In genomic region chr12:56688129-56688845, GRCh38 we compare ENCODE assay signal across 8 cellular contexts. TPM values are rescaled to one million over a fixed set of nuclear protein-coding genes. Genes with fewer than 3 reads are reported as not detected.
A peak's percentile ranks its signal among the peaks of the same experiment; 100 is the strongest.
DNase-seq lines count a peak whose midpoint lies in the region; ATAC-seq and TF ChIP-seq lines count a peak whose summit lies in the region.

Gene PTGES3, minus strand, starts transcription at chr12:56688284. Its CDS starts 285 bp downstream, at chr12:56687999.

- no TSS peak for BruUV-seq in Panc1 (replicated peaks; lab: Mats Ljungman, UMichigan)

- DNase-seq in DMS53 (lab: John Stamatoyannopoulos, UW) (peak; percentile 99), KG1 (lab: John Stamatoyannopoulos, UW) (peak; percentile 70), Panc1 (ENCODE audit: low read depth, low spot score) (peak; percentile 92)
- DNase-seq in activated T-cell treated with anti-CD3 and anti-CD28 coated beads, Interleukin-2, amount 50 U/mL, for 4 hours: peak; percentile 96
- DNase-seq in stimulated activated CD8-positive, alpha-beta memory T cell treated with anti-CD3 and anti-CD28 coated beads, Interleukin-7, amount 100 ng/mL, for 4 hours (ENCODE audit: low read depth in 2 of 2): peak; percentile 94 to 98

- no peaks in the 10 kb centered on the region for H3K27me3 ChIP-seq in Panc1 (ENCODE audit: control insufficient read depth, insufficient read depth, low read length)
- H3K27me3 ChIP-seq in muscle layer of duodenum (ENCODE audit: low read depth, low read length): no peaks in the 10 kb centered on the region

- in situ Hi-C loops in Panc1 (cut with HindIII; ENCODE audit: low pct_unique_long_range_greater_than_20kb, low sequenced_read_pairs): no loop called here

- no peaks in the 10 kb centered on the region for H3K9me3 ChIP-seq in Panc1 (ENCODE audit: control insufficient read depth, insufficient read depth, low read depth, low read length)
- no peaks in the 10 kb centered on the region for H3K9me3 ChIP-seq in muscle layer of duodenum (ENCODE audit: control insufficient read depth in 1 of 2, low read length in 2 of 2)

- H3K27me3 Mint-ChIP-seq in activated T-cell treated with anti-CD3 and anti-CD28 coated beads, Interleukin-2, amount 50 U/mL, for 4 hours (ENCODE audit: low read depth): no peaks in the 10 kb centered on the region

- TF ChIP-seq CTCF in Panc1 (IDR thresholded peaks at IDR 0.05): no peak

- CTCF ChIA-PET in Panc1 (lab: Charles Lee): no interaction called here

- peaks cover 23% of the 10 kb centered on the region for H3K36me3 Mint-ChIP-seq in activated T-cell treated with anti-CD3 and anti-CD28 coated beads, Interleukin-2, amount 50 U/mL, for 4 hours (ENCODE audit: insufficient read depth)

- ATAC-seq in GM21723 (IDR thresholded peaks at IDR 0.05; ENCODE audit: unreplicated experiment) (peak; percentile 61), Panc1 (peak; percentile 88), esophagus mucosa (peak; percentile 95)
- peak; percentile 76 to 77 for ATAC-seq in activated T-cell treated with anti-CD3 and anti-CD28 coated beads, Interleukin-2, amount 50 U/mL, for 4 hours

- H3K4me3 Mint-ChIP-seq in activated T-cell treated with anti-CD3 and anti-CD28 coated beads, Interleukin-2, amount 50 U/mL, for 4 hours: peak within 1 kb of the TSS; percentile 100

- POLR2A ChIA-PET in Panc1 (lab: Charles Lee): interaction anchor here (0.6 to 0.7 kb wide), 2 partner anchors 31 to 35 kb away, joined by 5 to 9 read pairs; no protein-coding TSS in a partner anchor

- peak within 1 kb of the TSS; percentile 100 for H3K27ac ChIP-seq in Panc1 (ENCODE audit: low read length)
- H3K27ac ChIP-seq in muscle layer of duodenum (ENCODE audit: low read length): peak within 1 kb of the TSS; percentile 99

- no peaks in the 10 kb centered on the region for H3K4me1 ChIP-seq in Panc1 (ENCODE audit: control insufficient read depth, insufficient read depth, low read length)
- peaks cover 10 to 22% of the 10 kb centered on the region in 2 donors for H3K4me1 ChIP-seq in muscle layer of duodenum (ENCODE audit: control insufficient read depth in 1 of 2, insufficient read depth in 2 of 2, low read length in 2 of 2)

- peak within 1 kb of the TSS; percentile 97 to 99 for H3K4me3 ChIP-seq in Panc1 (ENCODE audit: low read depth in 2 of 2, low read length in 2 of 2)
- peak within 1 kb of the TSS; percentile 78 to 98 for H3K4me3 ChIP-seq in muscle layer of duodenum (ENCODE audit: low read depth in 1 of 2, low read length in 2 of 2)

- H3K36me3 ChIP-seq in Panc1 (ENCODE audit: control insufficient read depth, insufficient read depth, low read length): peaks cover 9% of the 10 kb centered on the region
- H3K36me3 ChIP-seq in muscle layer of duodenum (ENCODE audit: control insufficient read depth in 1 of 2, insufficient read depth in 2 of 2, low read length in 2 of 2): peaks cover 0 to 9% of the 10 kb centered on the region in 2 donors

- H3K9me3 Mint-ChIP-seq in activated T-cell treated with anti-CD3 and anti-CD28 coated beads, Interleukin-2, amount 50 U/mL, for 4 hours: no peaks in the 10 kb centered on the region

- peaks cover 26% of the 10 kb centered on the region for H3K4me1 Mint-ChIP-seq in activated T-cell treated with anti-CD3 and anti-CD28 coated beads, Interleukin-2, amount 50 U/mL, for 4 hours (ENCODE audit: low read depth)

- intact Hi-C loops in Panc1 (cut with micrococcal nuclease; ENCODE audit: unreplicated experiment): loop anchor here (2.0 kb wide), 1 partner anchor 37 kb away; the partner anchor contains the start of gene NACA

RNA-seq across cellular contexts. Expression of gene PTGES3, which starts in this region (rescaled TPM):
- total RNA-seq in Panc1 (2021; ENCODE audit: unreplicated experiment) (339 TPM), esophagus mucosa (153 TPM)
- polyA plus RNA-seq in Panc1 (2012; ENCODE audit: insufficient read length): 264 TPM
- total RNA-seq in activated T-cell treated with anti-CD3 and anti-CD28 coated beads, Interleukin-2, amount 50 U/mL, for 4 hours: 100 to 1,000 TPM; 343 to 400 (median 399) TPM

Comparison
In these comparisons a context has a peak if more than half of its experiments do, and no peak if none do; other contexts are left out.
1. Peak in every context shown above with its lines: DNase-seq, ATAC-seq, H3K4me3 ChIP-seq and H3K27ac ChIP-seq.